Comparison of ENCODE assay signal across 16 cellular contexts in genomic region chr6:3630258-3630828, GRCh38.
"Had no signal": no experiment of that assay in that cellular context is flagged by ENCODE, and none has a peak within 500 bp of the region (broad histone marks: within the 10 kb centered on the region; RNA-seq: fewer than 3 reads in every experiment).

No MANE protein-coding gene starts in this region.

- ATAC-seq: activated CD4-positive, alpha-beta T cell treated with anti-CD3 and anti-CD28 coated beads for 36 hours; gastrocnemius medialis; heart left ventricle; naive thymus-derived CD4-positive, alpha-beta T cell; stimulated activated naive B cell treated with anti-CD40 and anti-IgM and Interleukin-4, amounts not matched to agents 10 μg/mL and 1 μg/mL and 100 μg/mL, for 72 hours; WTC11 had no signal

- H3K27ac ChIP-seq: gastrocnemius medialis, heart left ventricle, spleen had no signal

- H3K4me3 Mint-ChIP-seq: activated CD4-positive, alpha-beta T cell treated with anti-CD3 and anti-CD28 coated beads for 36 hours; activated naive CD4-positive, alpha-beta T cell treated with anti-CD3 and anti-CD28 coated beads for 36 hours; brain; immature natural killer cell; naive thymus-derived CD4-positive, alpha-beta T cell; stimulated activated naive B cell treated with anti-CD40 and anti-IgM and Interleukin-4, amounts not matched to agents 10 μg/mL and 1 μg/mL and 100 μg/mL, for 72 hours; WTC11 had no signal

- H3K4me3 ChIP-seq: gastrocnemius medialis, heart left ventricle, spleen had no signal

- H3K36me3 Mint-ChIP-seq: brain; immature natural killer cell; naive thymus-derived CD4-positive, alpha-beta T cell; stimulated activated naive B cell treated with anti-CD40 and anti-IgM and Interleukin-4, amounts not matched to agents 10 μg/mL and 1 μg/mL and 100 μg/mL, for 72 hours; WTC11 had no signal

- H3K9me3 Mint-ChIP-seq: activated naive CD4-positive, alpha-beta T cell treated with anti-CD3 and anti-CD28 coated beads for 36 hours; immature natural killer cell; naive thymus-derived CD4-positive, alpha-beta T cell; stimulated activated naive B cell treated with anti-CD40 and anti-IgM and Interleukin-4, amounts not matched to agents 10 μg/mL and 1 μg/mL and 100 μg/mL, for 72 hours; WTC11 had no signal

- H3K27me3 Mint-ChIP-seq: brain had no signal

- H3K27me3 ChIP-seq: gastrocnemius medialis had no signal

- H3K27ac Mint-ChIP-seq: activated CD4-positive, alpha-beta T cell treated with anti-CD3 and anti-CD28 coated beads for 36 hours; activated naive CD4-positive, alpha-beta T cell treated with anti-CD3 and anti-CD28 coated beads for 36 hours; immature natural killer cell; naive thymus-derived CD4-positive, alpha-beta T cell; stimulated activated naive B cell treated with anti-CD40 and anti-IgM and Interleukin-4, amounts not matched to agents 10 μg/mL and 1 μg/mL and 100 μg/mL, for 72 hours; WTC11 had no signal

- H3K4me1 Mint-ChIP-seq: immature natural killer cell had no signal

- H3K9me3 ChIP-seq: gastrocnemius medialis, heart left ventricle, spleen had no signal

- DNase-seq: activated CD4-positive, alpha-beta T cell treated with anti-CD3 and anti-CD28 coated beads for 36 hours; activated CD4-positive, alpha-beta T cell treated with anti-CD3 and anti-CD28 coated beads, Interleukin-2, amount 50 U/mL, for 48 hours; activated naive CD4-positive, alpha-beta T cell treated with anti-CD3 and anti-CD28 coated beads for 36 hours; central memory CD4-positive, alpha-beta T cell; gastrocnemius medialis; heart left ventricle; immature natural killer cell; mesendoderm; naive thymus-derived CD4-positive, alpha-beta T cell; stimulated activated CD4-positive, alpha-beta T cell treated with anti-CD3 and anti-CD28 coated beads, Interleukin-4, amount 100 ng/mL, for 4 hours; stimulated activated naive B cell treated with anti-CD40 and anti-IgM and Interleukin-4, amounts not matched to agents 10 μg/mL and 1 μg/mL and 100 μg/mL, for 72 hours; SW 1271; T-helper 2 cell had no signal

- H3K4me1 ChIP-seq: gastrocnemius medialis, heart left ventricle had no signal

- H3K36me3 ChIP-seq: gastrocnemius medialis, heart left ventricle, spleen had no signal
